In genomic region chr20:49768204-49769124, GRCh38 we compare ENCODE assay signal across 1 cellular context.
TF ChIP-seq lines count a peak whose summit lies in the region.

No MANE protein-coding gene starts in this region.

TF ChIP-seq in H1, 55 proteins besides CTCF, POLR2A, EP300 and RAD21 (continued from another document):
- TF ChIP-seq ATF2 (IDR thresholded peaks at IDR 0.05; ENCODE audit: low read length), result no peak
- peak; percentile 76 for TF ChIP-seq TEAD4 (IDR thresholded peaks at IDR 0.05; ENCODE audit: low read depth, low read length)
- TF ChIP-seq SP2 (IDR thresholded peaks at IDR 0.05; ENCODE audit: low read length), result no peak
- no peak for TF ChIP-seq SAP30 (IDR thresholded peaks at IDR 0.05; ENCODE audit: insufficient read depth, insufficient replicate concordance, low read length)
- peak; percentile 98 for TF ChIP-seq CEBPB (IDR thresholded peaks at IDR 0.05; ENCODE audit: low read depth, low read length)
- no peak for TF ChIP-seq MAX (IDR thresholded peaks at IDR 0.05)
- TF ChIP-seq PHF8 (conservative IDR thresholded peaks at IDR 0.05; ENCODE audit: low read depth, low read length), result no peak
- no peak for TF ChIP-seq GTF2F1 (IDR thresholded peaks at IDR 0.05; ENCODE audit: borderline replicate concordance, low read depth, low read length)
- no peak for TF ChIP-seq HDAC2 (IDR thresholded peaks at IDR 0.05; ENCODE audit: borderline replicate concordance in 1 of 2, low read depth in 2 of 2, low read length in 2 of 2)
- no peak for TF ChIP-seq CHD2 (IDR thresholded peaks at IDR 0.05; ENCODE audit: low read length)
- TF ChIP-seq SP1 (IDR thresholded peaks at IDR 0.05; ENCODE audit: low read depth, low read length), result peak; percentile 70
- no peak for TF ChIP-seq TAF7 (optimal IDR thresholded peaks at IDR 0.05; ENCODE audit: borderline replicate concordance, low read depth, low read length)
- TF ChIP-seq CHD7 (IDR thresholded peaks at IDR 0.05; ENCODE audit: insufficient replicate concordance, low read length), result no peak
- TF ChIP-seq CREB1 (IDR thresholded peaks at IDR 0.05), result no peak
- peak; percentile 68; the same call in 1 of the 2 replicates for TF ChIP-seq RBBP5 (IDR thresholded peaks at IDR 0.05; ENCODE audit: borderline replicate concordance, low read depth, low read length)
- TF ChIP-seq GABPA (IDR thresholded peaks at IDR 0.05; ENCODE audit: borderline replicate concordance, insufficient read depth, low read length), result no peak
- no peak for TF ChIP-seq FOSL1 (IDR thresholded peaks at IDR 0.05; ENCODE audit: insufficient read depth, low read depth, low read length)
- TF ChIP-seq POLR2AphosphoS5 (IDR thresholded peaks at IDR 0.05; ENCODE audit: low read depth, low read length), result no peak
- TF ChIP-seq ZNF274 (IDR thresholded peaks at IDR 0.05; ENCODE audit: borderline replicate concordance, extremely low read depth, low read length), result no peak
- TF ChIP-seq SP4 (IDR thresholded peaks at IDR 0.05; ENCODE audit: low read length), result no peak
- 0 out of 2 replicates have a peak, but pooled peaks have one; percentile 19 for TF ChIP-seq TCF12 (IDR thresholded peaks at IDR 0.05; ENCODE audit: low read depth, low read length)
- peak; percentile 77 for TF ChIP-seq ASH2L (IDR thresholded peaks at IDR 0.05; ENCODE audit: low read length)
- TF ChIP-seq RXRA (IDR thresholded peaks at IDR 0.05; ENCODE audit: insufficient read depth, low read depth, low read length), result no peak
- TF ChIP-seq SRF (IDR thresholded peaks at IDR 0.05; ENCODE audit: low read depth, low read length), result no peak
- no peak for TF ChIP-seq CBX5 (IDR thresholded peaks at IDR 0.05; ENCODE audit: low read depth, low read length)
- TF ChIP-seq TAF1 (IDR thresholded peaks at IDR 0.05; ENCODE audit: low read depth, low read length), result no peak; the same call in 1 of the 2 replicates
- TF ChIP-seq KDM5A (IDR thresholded peaks at IDR 0.05; ENCODE audit: low read length), result no peak
- TF ChIP-seq NANOG (IDR thresholded peaks at IDR 0.05; ENCODE audit: insufficient read depth, low read depth, low read length, poor library complexity, severe bottlenecking), result peak; percentile 59
- TF ChIP-seq CBX8 (IDR thresholded peaks at IDR 0.05; ENCODE audit: borderline replicate concordance, low read depth, low read length), result no peak
- TF ChIP-seq BACH1 (IDR thresholded peaks at IDR 0.05; ENCODE audit: low read length), result no peak
- TF ChIP-seq USF2 (IDR thresholded peaks at IDR 0.05; ENCODE audit: low read length), result no peak
- TF ChIP-seq EGR1 (IDR thresholded peaks at IDR 0.05; ENCODE audit: borderline replicate concordance, low read depth, low read length), result no peak
- no peak for TF ChIP-seq ATF3 (IDR thresholded peaks at IDR 0.05; ENCODE audit: insufficient read depth, low read depth, low read length)
- no peak for TF ChIP-seq JUN (IDR thresholded peaks at IDR 0.05; ENCODE audit: low read depth, low read length)
- TF ChIP-seq KDM1A (IDR thresholded peaks at IDR 0.05; ENCODE audit: borderline replicate concordance, low read length), result no peak
- no peak for TF ChIP-seq HDAC6 (IDR thresholded peaks at IDR 0.05; ENCODE audit: low read depth, low read length)
- no peak for TF ChIP-seq JUND (IDR thresholded peaks at IDR 0.05; ENCODE audit: low read length)
- TF ChIP-seq E2F6 (IDR thresholded peaks at IDR 0.05), result no peak
- TF ChIP-seq SUZ12 (IDR thresholded peaks at IDR 0.05; ENCODE audit: low read length), result no peak
- no peak for TF ChIP-seq KDM4A (IDR thresholded peaks at IDR 0.05; ENCODE audit: low read depth, low read length, severe bottlenecking)
- no peak for TF ChIP-seq MAFK (IDR thresholded peaks at IDR 0.05; ENCODE audit: low read depth, low read length)
- no peak for TF ChIP-seq SIN3A (conservative IDR thresholded peaks at IDR 0.05 in 1 of 2, IDR thresholded peaks at IDR 0.05 in 1 of 2; ENCODE audit: low read depth in 1 of 2, low read length in 2 of 2)
- TF ChIP-seq BRCA1 (IDR thresholded peaks at IDR 0.05; ENCODE audit: low read depth, low read length), result no peak
